10 cellular contexts compared by ENCODE assay signal in the genomic region with DNA sequence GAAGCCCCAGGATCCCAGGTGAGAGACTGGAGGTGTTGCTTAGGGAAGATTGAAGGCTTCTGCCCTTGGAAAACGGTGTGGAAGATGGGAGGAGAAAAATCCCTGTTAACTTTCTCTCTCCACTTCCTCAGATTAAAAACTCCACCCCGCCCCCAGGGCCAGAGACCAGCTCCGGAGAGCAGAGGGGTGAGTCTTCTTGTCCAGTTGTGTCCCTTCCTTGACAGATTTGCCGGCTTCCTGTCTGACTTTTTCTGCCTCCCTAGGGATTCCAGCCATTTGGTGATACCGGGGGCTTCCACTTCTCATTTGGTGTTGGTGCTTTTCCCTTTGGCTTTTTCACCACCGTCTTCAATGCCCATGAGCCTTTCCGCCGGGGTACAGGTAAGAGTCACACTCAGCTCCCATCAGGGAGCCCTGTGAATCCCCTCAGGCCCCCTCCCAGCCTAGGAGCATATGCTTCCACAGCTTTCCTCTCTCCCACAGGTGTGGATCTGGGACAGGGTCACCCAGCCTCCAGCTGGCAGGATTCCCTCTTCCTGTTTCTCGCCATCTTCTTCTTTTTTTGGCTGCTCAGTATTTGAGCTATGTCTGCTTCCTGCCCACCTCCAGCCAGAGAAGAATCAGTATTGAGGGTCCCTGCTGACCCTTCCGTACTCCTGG. TPM values are rescaled to one million over a fixed set of nuclear protein-coding genes. Genes with fewer than 3 reads are reported as not detected.
A peak's percentile ranks its signal among the peaks of the same experiment; 100 is the strongest.
DNase-seq lines count a peak whose midpoint lies in the region; ATAC-seq and TF ChIP-seq lines count a peak whose summit lies in the region.
"Had no signal": no experiment of that assay in that cellular context is flagged by ENCODE, and none has a peak within 500 bp of the region (broad histone marks: within the 10 kb centered on the region; RNA-seq: fewer than 3 reads in every experiment).

No MANE protein-coding gene starts in this region.

- peaks cover 37% of the 10 kb centered on the region for H3K4me1 Mint-ChIP-seq in activated T-helper 2 cell treated with anti-CD3 and anti-CD28 coated beads, Interferon-gamma antibody, Interleukin-2, Interleukin-4, amounts not matched to agents 10 μg/mL and 5 μg/mL and 100 μg/mL, durations not matched to agents 14 hours and 24 hours and 36 hours (ENCODE audit: low read depth)

- TF ChIP-seq POLR2A in uterus (IDR thresholded peaks at IDR 0.05): no peak

- H3K27ac ChIP-seq in right atrium auricular region: peak overlapping the region; percentile 92 to 94
- H3K27ac ChIP-seq in uterus: peak overlapping the region; percentile 96 to 98

- H3K27me3 ChIP-seq in right atrium auricular region (no peaks in the 10 kb centered on the region), mucosa of stomach (ENCODE audit: control insufficient read depth, insufficient read depth, low read length) (no peaks in the 10 kb centered on the region), uterus (no peaks in the 10 kb centered on the region)

- H3K4me3 ChIP-seq in right atrium auricular region (no peak overlapping the region), mucosa of stomach (ENCODE audit: low read length) (no peak overlapping the region), uterus (no peak overlapping the region)

- no peaks in the 10 kb centered on the region for H3K27me3 Mint-ChIP-seq in activated T-helper 2 cell treated with anti-CD3 and anti-CD28 coated beads, Interferon-gamma antibody, Interleukin-2, Interleukin-4, amounts not matched to agents 10 μg/mL and 5 μg/mL and 100 μg/mL, durations not matched to agents 14 hours and 24 hours and 36 hours (ENCODE audit: low read depth)

- H3K4me3 Mint-ChIP-seq in activated T-helper 2 cell treated with anti-CD3 and anti-CD28 coated beads, Interferon-gamma antibody, Interleukin-2, Interleukin-4, amounts not matched to agents 10 μg/mL and 5 μg/mL and 100 μg/mL, durations not matched to agents 14 hours and 24 hours and 36 hours (ENCODE audit: low read depth): peak overlapping the region; percentile 96

- H3K36me3 ChIP-seq in right atrium auricular region (peaks cover 28% of the 10 kb centered on the region), mucosa of stomach (ENCODE audit: control insufficient read depth, insufficient read depth, low read length) (no peaks in the 10 kb centered on the region), uterus (no peaks in the 10 kb centered on the region)

- H3K9me3 Mint-ChIP-seq in activated T-helper 2 cell treated with anti-CD3 and anti-CD28 coated beads, Interferon-gamma antibody, Interleukin-2, Interleukin-4, amounts not matched to agents 10 μg/mL and 5 μg/mL and 100 μg/mL, durations not matched to agents 14 hours and 24 hours and 36 hours: no peaks in the 10 kb centered on the region

- H3K36me3 Mint-ChIP-seq in activated T-helper 2 cell treated with anti-CD3 and anti-CD28 coated beads, Interferon-gamma antibody, Interleukin-2, Interleukin-4, amounts not matched to agents 10 μg/mL and 5 μg/mL and 100 μg/mL, durations not matched to agents 14 hours and 24 hours and 36 hours (ENCODE audit: low read depth): peaks cover 41% of the 10 kb centered on the region

- H3K9ac ChIP-seq in mucosa of stomach (ENCODE audit: low read length): peak overlapping the region; percentile 67

- intact Hi-C loops in cardiac septum (cut with DNase I) (no loop called here), uterus (cut with DNase I; ENCODE audit: low total_unique reads) (loop anchor here (10.0 kb wide), 1 partner anchor 55 kb away; a partner anchor contains a TSS)
- intact Hi-C loops in activated T-helper 2 cell treated with anti-CD3 and anti-CD28 coated beads, Interferon-gamma antibody, Interleukin-2, Interleukin-4, amounts not matched to agents 10 μg/mL and 5 μg/mL and 100 μg/mL, durations not matched to agents 14 hours and 24 hours and 36 hours (cut with micrococcal nuclease): loop anchor here (5.0 to 10.0 kb wide), 4 partner anchors 223 to 792 kb away; a partner anchor contains a TSS

- peak overlapping the region; percentile 9 for H3K27ac Mint-ChIP-seq in activated T-helper 2 cell treated with anti-CD3 and anti-CD28 coated beads, Interferon-gamma antibody, Interleukin-2, Interleukin-4, amounts not matched to agents 10 μg/mL and 5 μg/mL and 100 μg/mL, durations not matched to agents 14 hours and 24 hours and 36 hours

- H3K4me1 ChIP-seq in right atrium auricular region (peaks cover 0 to 69% of the 10 kb centered on the region in 2 donors), mucosa of stomach (ENCODE audit: control insufficient read depth, insufficient read depth, low read length) (peaks cover 47% of the 10 kb centered on the region), uterus (peaks cover 9 to 14% of the 10 kb centered on the region in 2 donors)

- H3K9me3 ChIP-seq in right atrium auricular region (no peaks in the 10 kb centered on the region), mucosa of stomach (ENCODE audit: control insufficient read depth, low read length) (no peaks in the 10 kb centered on the region), uterus (no peaks in the 10 kb centered on the region)

- DNase-seq in right atrium auricular region (ENCODE audit: low spot score) (no peak), cardiac septum (ENCODE audit: low spot score) (no peak), uterus (no peak), DMS153 (lab: John Stamatoyannopoulos, UW) (no peak), OCI-M2 (lab: John Stamatoyannopoulos, UW; ENCODE audit: unreplicated experiment) (no peak)
- no peak for DNase-seq in activated T-helper 2 cell treated with anti-CD3 and anti-CD28 coated beads, Interferon-gamma antibody, Interleukin-2, Interleukin-4, amounts not matched to agents 10 μg/mL and 5 μg/mL and 100 μg/mL, durations not matched to agents 14 hours and 24 hours and 36 hours (ENCODE audit: low spot score)
- DNase-seq: amygdala; stimulated activated CD4-positive, alpha-beta T cell treated with anti-CD3 and anti-CD28 coated beads, Interleukin-15, amount 100 ng/mL, for 24 hours had no signal

- TF ChIP-seq CTCF in right atrium auricular region (IDR thresholded peaks at IDR 0.05) (no peak), uterus (IDR thresholded peaks at IDR 0.05) (no peak)

- ATAC-seq in GM18502 (IDR thresholded peaks at IDR 0.05; ENCODE audit: poor library complexity, unreplicated experiment): no peak

RNA-seq across cellular contexts. Expression of a gene that starts 1.7 kb away (rescaled TPM):
- total RNA-seq in right atrium auricular region: 100 to 1,000 TPM; 104 to 106 TPM
- total RNA-seq in cardiac septum: 60.7 TPM
- total RNA-seq in activated T-helper 2 cell treated with anti-CD3 and anti-CD28 coated beads, Interferon-gamma antibody, Interleukin-2, Interleukin-4, amounts not matched to agents 10 μg/mL and 5 μg/mL and 100 μg/mL, durations not matched to agents 14 hours and 24 hours and 36 hours: 61.9 and 63.8 TPM in 2 replicates
- 10 to 100 TPM; 45.6 to 84.7 (median 56.3) TPM for total RNA-seq in uterus

RNA-seq across cellular contexts. Expression of a gene that starts 4.0 kb away (rescaled TPM):
- total RNA-seq in right atrium auricular region: 10 to 100 TPM; 59.6 to 77.1 TPM
- total RNA-seq in cardiac septum: 47.2 TPM
- total RNA-seq in activated T-helper 2 cell treated with anti-CD3 and anti-CD28 coated beads, Interferon-gamma antibody, Interleukin-2, Interleukin-4, amounts not matched to agents 10 μg/mL and 5 μg/mL and 100 μg/mL, durations not matched to agents 14 hours and 24 hours and 36 hours: 32.0 and 32.9 TPM in 2 replicates
- total RNA-seq in uterus: 10 to 100 TPM; 14.2 to 71.2 (median 37.7) TPM

RNA-seq across cellular contexts. Expression of a gene that starts 4.2 kb away (rescaled TPM):
- 1 to 10 TPM in 1 of 2 donors, under 1 TPM in 1; 0.94 to 1.4 TPM for total RNA-seq in right atrium auricular region
- 3.5 TPM for total RNA-seq in cardiac septum
- 18.5 and 20.9 TPM in 2 replicates for total RNA-seq in activated T-helper 2 cell treated with anti-CD3 and anti-CD28 coated beads, Interferon-gamma antibody, Interleukin-2, Interleukin-4, amounts not matched to agents 10 μg/mL and 5 μg/mL and 100 μg/mL, durations not matched to agents 14 hours and 24 hours and 36 hours
- 10 to 100 TPM in 1 of 4 donors, 1 to 10 TPM in 1, under 1 TPM in 1, not detected in 1; 0.59 to 12.4 (median 2.5) TPM for total RNA-seq in uterus

RNA-seq across cellular contexts. Expression of a gene that starts 10.1 kb away (rescaled TPM):
- total RNA-seq in right atrium auricular region: 10 to 100 TPM; 26.0 to 32.5 TPM
- total RNA-seq in cardiac septum: 46.9 TPM
- total RNA-seq in activated T-helper 2 cell treated with anti-CD3 and anti-CD28 coated beads, Interferon-gamma antibody, Interleukin-2, Interleukin-4, amounts not matched to agents 10 μg/mL and 5 μg/mL and 100 μg/mL, durations not matched to agents 14 hours and 24 hours and 36 hours: 80.8 and 85.2 TPM in 2 replicates
- total RNA-seq in uterus: 100 to 1,000 TPM in 1 of 4 donors, 10 to 100 TPM in 3; 35.1 to 150 (median 57.7) TPM

RNA-seq across cellular contexts. Expression of a gene that starts 12.6 kb away (rescaled TPM):
- total RNA-seq in right atrium auricular region (1 to 10 TPM; 3.6 to 9.0 TPM), cardiac septum (6.9 TPM), uterus (1 to 10 TPM in 3 of 4 donors, not detected in 1; 2.3 to 9.7 (median 3.5) TPM)
- total RNA-seq in activated T-helper 2 cell treated with anti-CD3 and anti-CD28 coated beads, Interferon-gamma antibody, Interleukin-2, Interleukin-4, amounts not matched to agents 10 μg/mL and 5 μg/mL and 100 μg/mL, durations not matched to agents 14 hours and 24 hours and 36 hours: 84.2 and 90.7 TPM in 2 replicates
